Comparison of ENCODE assay signal across 8 cellular contexts in genomic region chr13:45047394-45048328, GRCh38. TPM values are rescaled to one million over a fixed set of nuclear protein-coding genes. Genes with fewer than 3 reads are reported as not detected.
DNase-seq lines count a peak whose midpoint lies in the region; ATAC-seq and TF ChIP-seq lines count a peak whose summit lies in the region.

No MANE protein-coding gene starts in this region.

- TF ChIP-seq CTCF in GM12801 (IDR thresholded peaks at IDR 0.05; ENCODE audit: extremely low read depth, insufficient read length), result peak; percentile 89

- no peaks in the 10 kb centered on the region for H3K9me3 Mint-ChIP-seq in activated CD4-positive, alpha-beta T cell treated with anti-CD3 and anti-CD28 coated beads, Interleukin-2, amount 10 ng/mL, durations not matched to agents 24 days and 14 days

- DNase-seq in NCI-H446 (lab: John Stamatoyannopoulos, UW), result peak; percentile 76 to 87
- peak; percentile 92 for DNase-seq in activated CD4-positive, alpha-beta T cell treated with anti-CD3 and anti-CD28 coated beads, Interleukin-2, amount 10 ng/mL, durations not matched to agents 24 days and 14 days
- peak; percentile 89 for DNase-seq in dedifferentiated amniotic fluid mesenchymal stem cell (ENCODE audit: extremely low spot score)
- peak; percentile 69 to 82 for DNase-seq in left colon
- DNase-seq in stimulated activated CD4-positive, alpha-beta T cell treated with anti-CD3 and anti-CD28 coated beads, Interleukin-1b, Interleukin-23, amount 100 ng/mL, for 4 hours (ENCODE audit: low read depth in 2 of 2), result peak; percentile 60 to 72

- peak; percentile 53 for ATAC-seq in HG03097 (IDR thresholded peaks at IDR 0.05; ENCODE audit: low FRiP score, unreplicated experiment)
- peak; percentile 89 for ATAC-seq in left colon
- ATAC-seq in GM21367 (IDR thresholded peaks at IDR 0.05; ENCODE audit: unreplicated experiment), result no peak

- no peaks in the 10 kb centered on the region for H3K36me3 Mint-ChIP-seq in activated CD4-positive, alpha-beta T cell treated with anti-CD3 and anti-CD28 coated beads, Interleukin-2, amount 10 ng/mL, durations not matched to agents 24 days and 14 days (ENCODE audit: low read depth)

- intact Hi-C loops in activated CD4-positive, alpha-beta T cell treated with anti-CD3 and anti-CD28 coated beads, Interleukin-2, amount 10 ng/mL, durations not matched to agents 24 days and 14 days (cut with micrococcal nuclease), result loop anchor here (1.0 kb wide), 2 partner anchors 234 to 262 kb away; no protein-coding TSS in a partner anchor
- intact Hi-C loops in left colon (cut with DNase I, micrococcal nuclease), result loop anchor here (2.0 to 10.0 kb wide), 3 partner anchors 233 to 260 kb away; no protein-coding TSS in a partner anchor

- H3K4me1 Mint-ChIP-seq in activated CD4-positive, alpha-beta T cell treated with anti-CD3 and anti-CD28 coated beads, Interleukin-2, amount 10 ng/mL, durations not matched to agents 24 days and 14 days, result peaks cover 12% of the 10 kb centered on the region

- no peak overlapping the region for H3K27ac Mint-ChIP-seq in activated CD4-positive, alpha-beta T cell treated with anti-CD3 and anti-CD28 coated beads, Interleukin-2, amount 10 ng/mL, durations not matched to agents 24 days and 14 days

- peak overlapping the region; percentile 83 for H3K4me3 Mint-ChIP-seq in activated CD4-positive, alpha-beta T cell treated with anti-CD3 and anti-CD28 coated beads, Interleukin-2, amount 10 ng/mL, durations not matched to agents 24 days and 14 days

- peaks cover 47% of the 10 kb centered on the region for H3K27me3 Mint-ChIP-seq in activated CD4-positive, alpha-beta T cell treated with anti-CD3 and anti-CD28 coated beads, Interleukin-2, amount 10 ng/mL, durations not matched to agents 24 days and 14 days

RNA-seq across cellular contexts. Expression of gene GPALPP1, which starts 58.3 kb away (rescaled TPM):
- total RNA-seq in activated CD4-positive, alpha-beta T cell treated with anti-CD3 and anti-CD28 coated beads, Interleukin-2, amount 10 ng/mL, durations not matched to agents 24 days and 14 days, result 29.1 and 32.3 TPM in 2 replicates
- 10 to 100 TPM; 15.7 to 17.2 TPM for total RNA-seq in left colon

RNA-seq across cellular contexts. Expression of gene NUFIP1, which starts 58.4 kb away (rescaled TPM):
- total RNA-seq in activated CD4-positive, alpha-beta T cell treated with anti-CD3 and anti-CD28 coated beads, Interleukin-2, amount 10 ng/mL, durations not matched to agents 24 days and 14 days, result 13.3 and 13.8 TPM in 2 replicates
- total RNA-seq in left colon, result 1 to 10 TPM; 2.3 to 2.8 TPM
